In genomic region chr11:134908583-134908982, GRCh38 we compare ENCODE assay signal across 23 cellular contexts.
"Had no signal": no experiment of that assay in that cellular context is flagged by ENCODE, and none has a peak within 500 bp of the region (broad histone marks: within the 10 kb centered on the region; RNA-seq: fewer than 3 reads in every experiment).

No MANE protein-coding gene starts in this region.

- H3K27ac ChIP-seq: colonic mucosa, epithelial cell of prostate, gastrocnemius medialis, heart left ventricle, hepatocyte, left lung, lower lobe of right lung had no signal

- H3K4me3 Mint-ChIP-seq: dendritic cell treated with granulocyte-macrophage colony-stimulating factor and Interleukin-4, amounts not matched to agents 40 ng/mL and 50 ng/mL, for 4 days; effector memory CD8-positive, alpha-beta T cell; endodermal cell; immature natural killer cell; naive thymus-derived CD4-positive, alpha-beta T cell had no signal

- H3K27ac Mint-ChIP-seq: dendritic cell treated with granulocyte-macrophage colony-stimulating factor and Interleukin-4, amounts not matched to agents 40 ng/mL and 50 ng/mL, for 4 days; effector memory CD8-positive, alpha-beta T cell; endodermal cell; immature natural killer cell; naive thymus-derived CD4-positive, alpha-beta T cell had no signal

- H3K4me2 ChIP-seq: hepatocyte had no signal

- H3K27me3 ChIP-seq: colonic mucosa had no signal

- H3K27me3 Mint-ChIP-seq: dendritic cell treated with granulocyte-macrophage colony-stimulating factor and Interleukin-4, amounts not matched to agents 40 ng/mL and 50 ng/mL, for 4 days had no signal

- H3K79me2 ChIP-seq: hepatocyte had no signal

- H3K9me3 Mint-ChIP-seq: dendritic cell treated with granulocyte-macrophage colony-stimulating factor and Interleukin-4, amounts not matched to agents 40 ng/mL and 50 ng/mL, for 4 days; effector memory CD8-positive, alpha-beta T cell; endodermal cell; immature natural killer cell had no signal

- H3K4me1 Mint-ChIP-seq: immature natural killer cell; naive thymus-derived CD4-positive, alpha-beta T cell had no signal

- H3K9me3 ChIP-seq: colonic mucosa, gastrocnemius medialis, heart left ventricle, left lung, lower lobe of right lung had no signal

- H3K4me1 ChIP-seq: colonic mucosa, gastrocnemius medialis, left lung, lower lobe of right lung had no signal

- DNase-seq: colonic mucosa; cortex of kidney; effector CD8-positive, alpha-beta T cell; effector memory CD8-positive, alpha-beta T cell; endodermal cell; erythroblast; foreskin melanocyte; gastrocnemius medialis; glutamatergic neuron; heart left ventricle; immature natural killer cell; islet precursor cell; left cardiac atrium; left lung; left ventricle myocardium superior; lower lobe of right lung; mesenchymal stem cell; midbrain; naive thymus-derived CD4-positive, alpha-beta T cell had no signal

- H3K36me3 Mint-ChIP-seq: immature natural killer cell; naive thymus-derived CD4-positive, alpha-beta T cell had no signal

- ATAC-seq: effector memory CD8-positive, alpha-beta T cell; esophagus mucosa; gastrocnemius medialis; heart left ventricle; left cardiac atrium; left lung; left ventricle myocardium superior; lower lobe of right lung; naive thymus-derived CD4-positive, alpha-beta T cell had no signal

- H3K36me3 ChIP-seq: colonic mucosa, gastrocnemius medialis, heart left ventricle, left lung, lower lobe of right lung had no signal

- H3K4me3 ChIP-seq: colonic mucosa, gastrocnemius medialis, heart left ventricle, hepatocyte, left lung, lower lobe of right lung had no signal
